In the genomic region with DNA sequence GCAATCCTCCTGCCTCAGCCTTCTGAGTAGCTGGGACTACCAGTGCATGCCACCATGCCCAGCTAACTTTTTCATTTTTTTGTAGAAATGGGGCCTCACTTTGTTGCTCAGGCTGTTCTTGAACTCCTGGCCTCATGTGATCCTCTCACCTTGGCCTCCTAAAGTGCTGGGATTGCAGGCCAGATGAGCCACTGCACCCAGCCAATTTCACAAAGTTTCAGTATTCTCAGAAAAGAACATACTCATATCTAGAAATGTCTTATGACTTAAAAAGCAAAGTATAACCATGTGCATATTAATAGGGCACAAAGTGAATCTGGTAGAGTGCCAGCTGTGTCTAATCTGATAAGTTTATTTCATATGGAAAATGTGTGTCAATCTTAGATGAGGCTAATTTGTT, we compare ENCODE assay signal across 13 cellular contexts.
DNase-seq lines count a peak whose midpoint lies in the region; ATAC-seq and TF ChIP-seq lines count a peak whose summit lies in the region.
"Had no signal": no experiment of that assay in that cellular context is flagged by ENCODE, and none has a peak within 500 bp of the region (broad histone marks: within the 10 kb centered on the region; RNA-seq: fewer than 3 reads in every experiment).

No MANE protein-coding gene starts in this region.

- H3K27me3 ChIP-seq in CD4-positive, alpha-beta memory T cell (ENCODE audit: insufficient read depth, low read length) = no peaks in the 10 kb centered on the region
- H3K27me3 ChIP-seq in OCI-LY3 (ENCODE audit: low read depth, low read length) = no peaks in the 10 kb centered on the region
- no peaks in the 10 kb centered on the region for H3K27me3 ChIP-seq in PC-3 (ENCODE audit: low read length)
- H3K27me3 ChIP-seq: BE2C, esophagus muscularis mucosa had no signal

- H3K4me2 ChIP-seq in OCI-LY3 (ENCODE audit: low read length) (peak overlapping the region; percentile 48), PC-3 (ENCODE audit: low read length) (no peak overlapping the region)

- no peak for TF ChIP-seq CTCF in OCI-LY3 (IDR thresholded peaks at IDR 0.05; ENCODE audit: low read depth, low read length)
- no peak for TF ChIP-seq CTCF in PC-3 (conservative IDR thresholded peaks at IDR 0.05; ENCODE audit: low read depth, low read length)

- H3K9me3 Mint-ChIP-seq in CD4-positive, alpha-beta memory T cell = peaks cover 0 to 5% (median 0%) of the 10 kb centered on the region in 8 donors
- no peaks in the 10 kb centered on the region for H3K9me3 Mint-ChIP-seq in memory B cell
- H3K9me3 Mint-ChIP-seq in immature natural killer cell = peaks cover 0 to 2% (median 0%) of the 10 kb centered on the region in 6 donors

- peaks cover 34 to 53% (median 40%) of the 10 kb centered on the region in 4 donors for H3K4me1 Mint-ChIP-seq in CD4-positive, alpha-beta memory T cell
- H3K4me1 Mint-ChIP-seq in memory B cell = peaks cover 12% of the 10 kb centered on the region
- peaks cover 2 to 53% of the 10 kb centered on the region in 2 donors for H3K4me1 Mint-ChIP-seq in immature natural killer cell

- H3K27ac ChIP-seq in CD4-positive, alpha-beta memory T cell (ENCODE audit: low read depth, low read length) = no peak overlapping the region
- H3K27ac ChIP-seq in OCI-LY3 (ENCODE audit: low read length) (peak overlapping the region; percentile 20), PC-3 (ENCODE audit: low read length) (no peak overlapping the region)
- H3K27ac ChIP-seq: esophagus muscularis mucosa had no signal

- no peaks in the 10 kb centered on the region for H3K9me2 ChIP-seq in PC-3 (replicated peaks; ENCODE audit: low read length)

- no peak overlapping the region for H3K4me3 ChIP-seq in CD4-positive, alpha-beta memory T cell (ENCODE audit: low read length in 2 of 2)
- H3K4me3 ChIP-seq in OCI-LY3 (ENCODE audit: low read length) = no peak overlapping the region
- no peak overlapping the region for H3K4me3 ChIP-seq in PC-3 (ENCODE audit: low read length)
- H3K4me3 ChIP-seq: esophagus muscularis mucosa had no signal

- ATAC-seq in GM18858 (IDR thresholded peaks at IDR 0.05; ENCODE audit: unreplicated experiment) (peak; percentile 48), memory B cell (ENCODE audit: low read depth) (no peak), PC-3 (no peak), HG02970 (IDR thresholded peaks at IDR 0.05; ENCODE audit: low FRiP score, unreplicated experiment) (no peak)

- no peak for DNase-seq in CD4-positive, alpha-beta memory T cell
- DNase-seq in memory B cell (ENCODE audit: low spot score in 2 of 2) (no peak), PC-3 (no peak), immature natural killer cell (no peak)
- DNase-seq in activated CD4-positive, CD25-positive, alpha-beta regulatory T cell treated with anti-CD3 and anti-CD28 coated beads, Interleukin-2, amount 50 U/mL, for 72 hours = no peak
- DNase-seq: BE2C, NCI-H446, occipital lobe, T-helper 9 cell had no signal

- H3K9ac ChIP-seq in OCI-LY3 (ENCODE audit: low read length) = no peak overlapping the region
- no peak overlapping the region for H3K9ac ChIP-seq in PC-3 (ENCODE audit: low read length)

- no peaks in the 10 kb centered on the region for H4K20me1 ChIP-seq in OCI-LY3 (ENCODE audit: insufficient read depth, low read length)
- H4K20me1 ChIP-seq in PC-3 (ENCODE audit: low read length) = no peaks in the 10 kb centered on the region

- CTCF ChIA-PET in CD4-positive, alpha-beta memory T cell (lab: Charles Lee; ENCODE audit: partially characterized antibody) = no interaction called here
- CTCF ChIA-PET in PC-3 (lab: Charles Lee) = no interaction called here

- BruUV-seq in PC-3 (replicated peaks; lab: Mats Ljungman, UMichigan) = no TSS peak

- no peaks in the 10 kb centered on the region for H3F3A ChIP-seq in PC-3 (ENCODE audit: low read length, unreplicated experiment)

- H3K36me3 Mint-ChIP-seq in CD4-positive, alpha-beta memory T cell = peaks cover 5 to 7% of the 10 kb centered on the region in 2 donors
- peaks cover 8% of the 10 kb centered on the region for H3K36me3 Mint-ChIP-seq in memory B cell
- H3K36me3 Mint-ChIP-seq in immature natural killer cell = peaks cover 0 to 12% (median 0%) of the 10 kb centered on the region in 3 donors

- POLR2A ChIA-PET in CD4-positive, alpha-beta memory T cell (lab: Charles Lee; ENCODE audit: partially characterized antibody) = interaction anchor here (1.6 kb wide), 1 partner anchor 53 kb away, joined by 5 read pairs; no protein-coding TSS in a partner anchor
- POLR2A ChIA-PET in PC-3 (lab: Charles Lee; ENCODE audit: unreplicated experiment) = no interaction called here

- no peaks in the 10 kb centered on the region for H3K9me3 ChIP-seq in CD4-positive, alpha-beta memory T cell (ENCODE audit: control insufficient read depth in 1 of 2, low read length in 2 of 2)
- H3K9me3 ChIP-seq in OCI-LY3 (ENCODE audit: insufficient read depth, low read length) (no peaks in the 10 kb centered on the region), PC-3 (ENCODE audit: low read length) (no peaks in the 10 kb centered on the region)
- H3K9me3 ChIP-seq: BE2C, esophagus muscularis mucosa had no signal

- H3K36me3 ChIP-seq in CD4-positive, alpha-beta memory T cell (ENCODE audit: insufficient read depth, low read length) = no peaks in the 10 kb centered on the region
- H3K36me3 ChIP-seq in OCI-LY3 (replicated peaks; ENCODE audit: low read depth, low read length) (peaks cover 4% of the 10 kb centered on the region), PC-3 (ENCODE audit: low read depth, low read length) (no peaks in the 10 kb centered on the region)
- H3K36me3 ChIP-seq: BE2C, esophagus muscularis mucosa had no signal

- no peak overlapping the region for H2AFZ ChIP-seq in OCI-LY3 (ENCODE audit: low read depth, low read length)
- H2AFZ ChIP-seq in PC-3 (ENCODE audit: low read length) = no peak overlapping the region

- H3K79me2 ChIP-seq in OCI-LY3 (ENCODE audit: low read length) = no peaks in the 10 kb centered on the region
- H3K79me2 ChIP-seq in PC-3 (ENCODE audit: low read length) = no peaks in the 10 kb centered on the region

- peaks cover 20% of the 10 kb centered on the region for H3K4me1 ChIP-seq in CD4-positive, alpha-beta memory T cell (ENCODE audit: insufficient read depth, low read length)
- H3K4me1 ChIP-seq in OCI-LY3 (ENCODE audit: low read length) (peaks cover 53% of the 10 kb centered on the region), PC-3 (ENCODE audit: insufficient read depth, low read length) (no peaks in the 10 kb centered on the region)
- H3K4me1 ChIP-seq: BE2C, esophagus muscularis mucosa had no signal

- H3K27me3 Mint-ChIP-seq in CD4-positive, alpha-beta memory T cell = no peaks in the 10 kb centered on the region
- H3K27me3 Mint-ChIP-seq in memory B cell (no peaks in the 10 kb centered on the region), immature natural killer cell (ENCODE audit: low read depth in 3 of 3) (no peaks in the 10 kb centered on the region)

- intact Hi-C loops in CD4-positive, alpha-beta memory T cell (cut with micrococcal nuclease) = loop anchor here (5.0 kb wide), 1 partner anchor 50 kb away; no protein-coding TSS in a partner anchor
- intact Hi-C loops in PC-3 (cut with micrococcal nuclease) = no loop called here

- no peak overlapping the region for H3K4me3 Mint-ChIP-seq in CD4-positive, alpha-beta memory T cell
- no peak overlapping the region for H3K4me3 Mint-ChIP-seq in memory B cell
- H3K4me3 Mint-ChIP-seq in immature natural killer cell = no peak overlapping the region

- H3K27ac Mint-ChIP-seq in CD4-positive, alpha-beta memory T cell = peak overlapping the region in 4 of 7 donors; percentile 46 to 75 (median 66)
- H3K27ac Mint-ChIP-seq in memory B cell = peak overlapping the region; percentile 45
- H3K27ac Mint-ChIP-seq in immature natural killer cell = peak overlapping the region in 3 of 6 donors; percentile 23 to 67 (median 64)
